16 cellular contexts compared by ENCODE assay signal in the genomic region with DNA sequence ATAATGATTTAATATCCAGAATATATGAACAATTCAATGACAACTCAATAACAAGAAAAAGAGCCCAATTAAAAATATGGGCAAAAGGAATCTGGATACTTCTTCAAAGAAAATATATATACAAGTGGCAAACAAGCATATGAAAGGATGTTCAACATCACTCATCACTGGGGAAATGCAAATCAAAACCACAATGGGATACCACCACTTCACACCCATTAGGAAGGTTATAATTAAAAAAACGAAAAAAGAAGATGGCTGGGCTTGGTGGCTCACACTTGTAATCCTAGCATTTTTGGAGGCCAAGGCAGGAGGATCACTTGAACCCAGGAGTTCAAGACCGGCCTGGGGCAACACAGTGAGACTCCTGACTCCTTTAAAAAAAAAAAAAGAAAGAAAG. TPM values are rescaled to one million over a fixed set of nuclear protein-coding genes. Genes with fewer than 3 reads are reported as not detected.
A peak's percentile ranks its signal among the peaks of the same experiment; 100 is the strongest.
DNase-seq lines count a peak whose midpoint lies in the region; ATAC-seq and TF ChIP-seq lines count a peak whose summit lies in the region.
"Had no signal": no experiment of that assay in that cellular context is flagged by ENCODE, and none has a peak within 500 bp of the region (broad histone marks: within the 10 kb centered on the region; RNA-seq: fewer than 3 reads in every experiment).

No MANE protein-coding gene starts in this region.

- peaks cover 91% of the 10 kb centered on the region for H3K79me2 ChIP-seq in HCT116 (ENCODE audit: insufficient read depth, low read length)

- peaks cover 34% of the 10 kb centered on the region for H3K36me3 Mint-ChIP-seq in activated CD4-positive, alpha-beta T cell treated with anti-CD3 and anti-CD28 coated beads for 36 hours (ENCODE audit: low read depth)
- peaks cover 47% of the 10 kb centered on the region for H3K36me3 Mint-ChIP-seq in activated T-helper 2 cell treated with anti-CD3 and anti-CD28 coated beads, Interferon-gamma antibody, Interleukin-2, Interleukin-4, amounts not matched to agents 10 μg/mL and 5 μg/mL and 100 μg/mL, durations not matched to agents 14 hours and 24 hours and 36 hours (ENCODE audit: low read depth)
- H3K36me3 Mint-ChIP-seq in neural crest cell (ENCODE audit: low read depth), result peaks cover 4% of the 10 kb centered on the region

- no peak overlapping the region for H3K9ac ChIP-seq in HCT116 (ENCODE audit: low read length)

- H3K4me2 ChIP-seq in HCT116 (ENCODE audit: low read length), result no peak overlapping the region

- no peak overlapping the region for H3K4me3 Mint-ChIP-seq in activated CD4-positive, alpha-beta T cell treated with anti-CD3 and anti-CD28 coated beads for 36 hours
- H3K4me3 Mint-ChIP-seq in activated T-helper 2 cell treated with anti-CD3 and anti-CD28 coated beads, Interferon-gamma antibody, Interleukin-2, Interleukin-4, amounts not matched to agents 10 μg/mL and 5 μg/mL and 100 μg/mL, durations not matched to agents 14 hours and 24 hours and 36 hours (ENCODE audit: low read depth), result peak overlapping the region; percentile 54
- H3K4me3 Mint-ChIP-seq in neural crest cell, result peak overlapping the region; percentile 77

- 80 to 86% (median 82%) methylated on average over 2 of the region's 2 CpGs for WGBS in psoas muscle, 3 donors

- H2AFZ ChIP-seq in HCT116 (ENCODE audit: low read depth, low read length, poor library complexity, severe bottlenecking), result no peak overlapping the region

- CTCF ChIA-PET in activated CD4-positive, alpha-beta T cell treated with anti-CD3 and anti-CD28 coated beads for 36 hours (lab: Charles Lee), result no interaction called here
- CTCF ChIA-PET in HCT116 (lab: Charles Lee), result no interaction called here

- H3K36me3 ChIP-seq in HCT116 (ENCODE audit: control insufficient read depth in 1 of 2, insufficient read depth in 2 of 2, low read length in 2 of 2), result peaks cover 0 to 14% of the 10 kb centered on the region in 2 experiments; a peak in 1 of 4 replicates
- peaks cover 0 to 13% of the 10 kb centered on the region in 2 donors for H3K36me3 ChIP-seq in psoas muscle (ENCODE audit: insufficient read depth in 1 of 2, low read depth in 1 of 2)

- H3K4me3 ChIP-seq in HCT116 (replicated peaks in 1 of 2; ENCODE audit: low read depth in 1 of 2, low read length in 2 of 2), result no peak overlapping the region
- no peak overlapping the region for H3K4me3 ChIP-seq in psoas muscle

- H3K9me3 ChIP-seq in HCT116 (ENCODE audit: control insufficient read depth in 1 of 2, insufficient read depth in 1 of 2, low read depth in 1 of 2, low read length in 2 of 2) (no peaks in the 10 kb centered on the region), psoas muscle (no peaks in the 10 kb centered on the region)

- no peak for TF ChIP-seq POLR2A in HCT116 (IDR thresholded peaks at IDR 0.05; ENCODE audit: borderline replicate concordance, extremely low read depth, insufficient read depth, insufficient read length)

- POLR2A ChIA-PET in activated CD4-positive, alpha-beta T cell treated with anti-CD3 and anti-CD28 coated beads for 36 hours (lab: Charles Lee), result no interaction called here
- POLR2A ChIA-PET in HCT116 (lab: Charles Lee), result interaction anchor here (1.0 kb wide), 1 partner anchor 25 kb away, joined by 4 read pairs; no protein-coding TSS in a partner anchor

- TF ChIP-seq RAD21 in HCT116 (IDR thresholded peaks at IDR 0.05; ENCODE audit: low read depth), result no peak

- DNase-seq in activated CD4-positive, alpha-beta T cell treated with anti-CD3 and anti-CD28 coated beads for 36 hours, result no peak
- no peak for DNase-seq in activated CD4-positive, alpha-beta T cell treated with anti-CD3 and anti-CD28 coated beads, Interleukin-2, amount 50 U/mL, for 4 hours
- DNase-seq in HCT116 (ENCODE audit: low read depth, low spot score) (no peak), neural crest cell (ENCODE audit: low read depth, low spot score) (no peak), psoas muscle (no peak), dermis blood vessel endothelial cell (no peak)
- no peak for DNase-seq in activated T-helper 2 cell treated with anti-CD3 and anti-CD28 coated beads, Interferon-gamma antibody, Interleukin-2, Interleukin-4, amounts not matched to agents 10 μg/mL and 5 μg/mL and 100 μg/mL, durations not matched to agents 14 hours and 24 hours and 36 hours (ENCODE audit: low spot score)
- DNase-seq: activated CD8-positive, alpha-beta memory T cell treated with anti-CD3 and anti-CD28 coated beads, Interleukin-2, amount 50 U/mL, for 4 hours; hypothalamus; NCI-H2081 treated with DMSO at 0.1 percent for 48 hours; NCI-H82; right cardiac atrium; SHP77 treated with DMSO at 0.1 percent for 48 hours; stimulated activated CD4-positive, alpha-beta T cell treated with anti-CD3 and anti-CD28 coated beads, Interleukin-4, amount 100 ng/mL, for 24 hours had no signal

- H3K27me3 ChIP-seq in HCT116 (ENCODE audit: insufficient read depth, low read length) (no peaks in the 10 kb centered on the region), psoas muscle (ENCODE audit: insufficient read depth in 3 of 3, low read length in 2 of 3) (no peaks in the 10 kb centered on the region)

- RAD21 ChIA-PET in HCT116 (lab: Charles Lee; ENCODE audit: low non-redundant PET in 1 of 2, low total read pairs in 2 of 2, uncharacterized antibody in 2 of 2, unreplicated experiment in 2 of 2), result no interaction called here

- intact Hi-C loops in activated CD4-positive, alpha-beta T cell treated with anti-CD3 and anti-CD28 coated beads for 36 hours (cut with DNase I, micrococcal nuclease), result no loop called here
- intact Hi-C loops in HCT116 (cut with micrococcal nuclease) (no loop called here), psoas muscle (cut with DNase I) (loop anchor here (5.0 kb wide), 1 partner anchor 35 kb away; no protein-coding TSS in a partner anchor)
- intact Hi-C loops in activated T-helper 2 cell treated with anti-CD3 and anti-CD28 coated beads, Interferon-gamma antibody, Interleukin-2, Interleukin-4, amounts not matched to agents 10 μg/mL and 5 μg/mL and 100 μg/mL, durations not matched to agents 14 hours and 24 hours and 36 hours (cut with micrococcal nuclease), result loop anchor here (5.0 kb wide), 1 partner anchor 45 kb away; no protein-coding TSS in a partner anchor

- no peaks in the 10 kb centered on the region for H3K9me3 Mint-ChIP-seq in activated CD4-positive, alpha-beta T cell treated with anti-CD3 and anti-CD28 coated beads for 36 hours (ENCODE audit: low read depth)
- H3K9me3 Mint-ChIP-seq in activated T-helper 2 cell treated with anti-CD3 and anti-CD28 coated beads, Interferon-gamma antibody, Interleukin-2, Interleukin-4, amounts not matched to agents 10 μg/mL and 5 μg/mL and 100 μg/mL, durations not matched to agents 14 hours and 24 hours and 36 hours, result no peaks in the 10 kb centered on the region
- H3K9me3 Mint-ChIP-seq in neural crest cell, result no peaks in the 10 kb centered on the region

- TF ChIP-seq CTCF in HCT116 (IDR thresholded peaks at IDR 0.05 in 2 of 3, conservative IDR thresholded peaks at IDR 0.05 in 1 of 3; ENCODE audit: borderline replicate concordance in 1 of 3, insufficient read depth in 1 of 3, low read depth in 2 of 3, low read length in 2 of 3), result no peak
- no peak for TF ChIP-seq CTCF in neural crest cell (conservative IDR thresholded peaks at IDR 0.05)
- no peak for TF ChIP-seq CTCF in psoas muscle (IDR thresholded peaks at IDR 0.05)

- H3K27me3 Mint-ChIP-seq in activated CD4-positive, alpha-beta T cell treated with anti-CD3 and anti-CD28 coated beads for 36 hours, result no peaks in the 10 kb centered on the region
- H3K27me3 Mint-ChIP-seq in activated T-helper 2 cell treated with anti-CD3 and anti-CD28 coated beads, Interferon-gamma antibody, Interleukin-2, Interleukin-4, amounts not matched to agents 10 μg/mL and 5 μg/mL and 100 μg/mL, durations not matched to agents 14 hours and 24 hours and 36 hours (ENCODE audit: low read depth), result no peaks in the 10 kb centered on the region
- no peaks in the 10 kb centered on the region for H3K27me3 Mint-ChIP-seq in neural crest cell (ENCODE audit: low read depth)

- H3K4me1 Mint-ChIP-seq in activated CD4-positive, alpha-beta T cell treated with anti-CD3 and anti-CD28 coated beads for 36 hours, result peaks cover 84% of the 10 kb centered on the region
- H3K4me1 Mint-ChIP-seq in activated T-helper 2 cell treated with anti-CD3 and anti-CD28 coated beads, Interferon-gamma antibody, Interleukin-2, Interleukin-4, amounts not matched to agents 10 μg/mL and 5 μg/mL and 100 μg/mL, durations not matched to agents 14 hours and 24 hours and 36 hours (ENCODE audit: low read depth), result peaks cover 58% of the 10 kb centered on the region
- peaks cover 38% of the 10 kb centered on the region for H3K4me1 Mint-ChIP-seq in neural crest cell

- peaks cover 3 to 19% of the 10 kb centered on the region in 2 experiments for H3K4me1 ChIP-seq in HCT116 (ENCODE audit: control insufficient read depth in 1 of 2, insufficient read depth in 2 of 2, low read length in 2 of 2)
- peaks cover 74% of the 10 kb centered on the region for H3K4me1 ChIP-seq in psoas muscle

- H4K20me1 ChIP-seq in HCT116 (ENCODE audit: insufficient read depth), result peaks cover 28% of the 10 kb centered on the region; the same call in 1 of the 2 replicates

- no peak overlapping the region for H3K27ac ChIP-seq in HCT116 (ENCODE audit: low read depth, low read length)
- H3K27ac ChIP-seq in psoas muscle, result no peak overlapping the region

- H3K9me2 ChIP-seq in HCT116 (ENCODE audit: insufficient read depth), result no peaks in the 10 kb centered on the region

- BruUV-seq in HCT116 (replicated peaks; lab: Mats Ljungman, UMichigan), result TSS peak; percentile 16

- no peak for ATAC-seq in activated CD4-positive, alpha-beta T cell treated with anti-CD3 and anti-CD28 coated beads for 36 hours
- ATAC-seq in HCT116, result no peak
- no peak for ATAC-seq in psoas muscle
- no peak for ATAC-seq in GM18502 (IDR thresholded peaks at IDR 0.05; ENCODE audit: poor library complexity, unreplicated experiment)
- ATAC-seq: left lobe of liver, right cardiac atrium had no signal

- H3K27ac Mint-ChIP-seq in activated CD4-positive, alpha-beta T cell treated with anti-CD3 and anti-CD28 coated beads for 36 hours, result peak overlapping the region; percentile 77
- H3K27ac Mint-ChIP-seq in activated T-helper 2 cell treated with anti-CD3 and anti-CD28 coated beads, Interferon-gamma antibody, Interleukin-2, Interleukin-4, amounts not matched to agents 10 μg/mL and 5 μg/mL and 100 μg/mL, durations not matched to agents 14 hours and 24 hours and 36 hours, result peak overlapping the region; percentile 70
- H3K27ac Mint-ChIP-seq in neural crest cell (ENCODE audit: unreplicated experiment), result no peak overlapping the region

RNA-seq across cellular contexts. Expression of a gene that starts 4.1 kb away (rescaled TPM):
- total RNA-seq in activated CD4-positive, alpha-beta T cell treated with anti-CD3 and anti-CD28 coated beads for 36 hours, result 10 to 100 TPM; 45.4 to 47.8 TPM
- total RNA-seq in HCT116 (2021; ENCODE audit: unreplicated experiment) (46.5 TPM), neural crest cell (53.2 and 54.3 TPM in 2 replicates), psoas muscle (10 to 100 TPM; 25.1 to 36.4 (median 34.9) TPM), dermis blood vessel endothelial cell (22.7 and 44.6 TPM in 2 replicates)
- polyA plus RNA-seq in HCT116 (2012), result 53.5 and 55.3 TPM in 2 replicates
- 65.3 and 69.2 TPM in 2 replicates for total RNA-seq in activated T-helper 2 cell treated with anti-CD3 and anti-CD28 coated beads, Interferon-gamma antibody, Interleukin-2, Interleukin-4, amounts not matched to agents 10 μg/mL and 5 μg/mL and 100 μg/mL, durations not matched to agents 14 hours and 24 hours and 36 hours
- polyA plus RNA-seq in psoas muscle, result 10 to 100 TPM; 47.0 to 69.8 (median 55.5) TPM

RNA-seq across cellular contexts. Expression of a gene that starts 7.1 kb away (rescaled TPM):
- 10 to 100 TPM; 83.4 to 84.9 TPM for total RNA-seq in activated CD4-positive, alpha-beta T cell treated with anti-CD3 and anti-CD28 coated beads for 36 hours
- total RNA-seq in HCT116 (2021; ENCODE audit: unreplicated experiment) (72.9 TPM), neural crest cell (24.6 and 25.2 TPM in 2 replicates), psoas muscle (10 to 100 TPM in 1 of 4 donors, 1 to 10 TPM in 3; 7.3 to 11.2 (median 7.7) TPM), dermis blood vessel endothelial cell (30.6 and 52.2 TPM in 2 replicates)
- 55.2 and 61.9 TPM in 2 replicates for polyA plus RNA-seq in HCT116 (2012)
- total RNA-seq in activated T-helper 2 cell treated with anti-CD3 and anti-CD28 coated beads, Interferon-gamma antibody, Interleukin-2, Interleukin-4, amounts not matched to agents 10 μg/mL and 5 μg/mL and 100 μg/mL, durations not matched to agents 14 hours and 24 hours and 36 hours, result 120 and 129 TPM in 2 replicates
- polyA plus RNA-seq in psoas muscle, result 10 to 100 TPM in 1 of 3 donors, 1 to 10 TPM in 2; 5.4 to 13.0 (median 6.4) TPM

Comparison
In these comparisons a context has a peak if more than half of its experiments do, and no peak if none do; other contexts are left out.
1. intact Hi-C loops: an anchor here in activated T-helper 2 cell treated with anti-CD3 and anti-CD28 coated beads, Interferon-gamma antibody, Interleukin-2, Interleukin-4, amounts not matched to agents 10 μg/mL and 5 μg/mL and 100 μg/mL, durations not matched to agents 14 hours and 24 hours and 36 hours (5.0 kb wide) and psoas muscle (5.0 kb wide); none called in activated CD4-positive, alpha-beta T cell treated with anti-CD3 and anti-CD28 coated beads for 36 hours and HCT116.